In genomic region chr4:139530833-139531427, GRCh38 we compare ENCODE assay signal across 8 cellular contexts. TPM values are rescaled to one million over a fixed set of nuclear protein-coding genes. Genes with fewer than 3 reads are reported as not detected.
DNase-seq lines count a peak whose midpoint lies in the region; ATAC-seq, FAIRE-seq and TF ChIP-seq lines count a peak whose summit lies in the region.

No MANE protein-coding gene starts in this region.

- peaks cover 4 to 19% (median 10%) of the 10 kb centered on the region in 3 donors for H3K4me1 ChIP-seq in pancreas

- intact Hi-C loops in pancreas (cut with DNase I): no loop called here

- DNase-seq in COLO668 (lab: John Stamatoyannopoulos, UW; ENCODE audit: unreplicated experiment) (peak; percentile 44), NOMO-1 treated with dmso at 0.1 percent for 144 hours (lab: John Stamatoyannopoulos, UW; ENCODE audit: unreplicated experiment) (peak; percentile 11), foreskin fibroblast (peak in 1 of 2 donors; percentile 54), pancreas (peak in 4 of 6 donors; percentile 39 to 65 (median 48))
- peak; percentile 49 for DNase-seq in activated T-cell treated with anti-CD3 and anti-CD28 coated beads, Interleukin-2, amount 50 U/mL, for 4 hours

- H3K4me1 Mint-ChIP-seq in activated T-cell treated with anti-CD3 and anti-CD28 coated beads, Interleukin-2, amount 50 U/mL, for 4 hours (ENCODE audit: low read depth): peaks cover 13% of the 10 kb centered on the region

- H3K4me3 Mint-ChIP-seq in activated T-cell treated with anti-CD3 and anti-CD28 coated beads, Interleukin-2, amount 50 U/mL, for 4 hours: no peak overlapping the region

- H3K9me3 Mint-ChIP-seq in activated T-cell treated with anti-CD3 and anti-CD28 coated beads, Interleukin-2, amount 50 U/mL, for 4 hours: no peaks in the 10 kb centered on the region

- TF ChIP-seq CTCF in foreskin fibroblast (IDR thresholded peaks at IDR 0.05; ENCODE audit: low read depth, low read length) (peak; percentile 52), pancreas (IDR thresholded peaks at IDR 0.05) (peak; percentile 22 to 38 (median 36))

- FAIRE-seq in pancreas (lab: Jason Lieb, UNC): no peak

- no peaks in the 10 kb centered on the region for H3K27me3 ChIP-seq in pancreas

- H3K4me3 ChIP-seq in foreskin fibroblast (ENCODE audit: low read depth in 1 of 2, low read length in 2 of 2) (no peak overlapping the region), pancreas (no peak overlapping the region)

- 50 to 53% methylated on average over 6 of the region's 6 CpGs for WGBS in pancreas, 2 donors

- ATAC-seq in GM21529 (IDR thresholded peaks at IDR 0.05; ENCODE audit: unreplicated experiment): peak; percentile 64
- ATAC-seq in activated T-cell treated with anti-CD3 and anti-CD28 coated beads, Interleukin-2, amount 50 U/mL, for 4 hours: peak; percentile 58 to 66
- peak; percentile 61 to 88 (median 75) for ATAC-seq in pancreas
- no peak for ATAC-seq in GM21717 (IDR thresholded peaks at IDR 0.05; ENCODE audit: unreplicated experiment)
- ATAC-seq in HG03025 (IDR thresholded peaks at IDR 0.05; ENCODE audit: low FRiP score, unreplicated experiment): no peak

- H3K36me3 ChIP-seq in pancreas: peaks cover 0 to 9% (median 0%) of the 10 kb centered on the region in 3 donors

- peaks cover 10% of the 10 kb centered on the region for H3K36me3 Mint-ChIP-seq in activated T-cell treated with anti-CD3 and anti-CD28 coated beads, Interleukin-2, amount 50 U/mL, for 4 hours (ENCODE audit: insufficient read depth)

- H3K27ac ChIP-seq in pancreas: no peak overlapping the region

- no peaks in the 10 kb centered on the region for H3K9me3 ChIP-seq in pancreas

- H3K27me3 Mint-ChIP-seq in activated T-cell treated with anti-CD3 and anti-CD28 coated beads, Interleukin-2, amount 50 U/mL, for 4 hours (ENCODE audit: low read depth): no peaks in the 10 kb centered on the region

RNA-seq across cellular contexts. Expression of gene SETD7, which starts 25.1 kb away (rescaled TPM):
- 10 to 100 TPM; 11.1 to 16.6 (median 14.5) TPM for total RNA-seq in activated T-cell treated with anti-CD3 and anti-CD28 coated beads, Interleukin-2, amount 50 U/mL, for 4 hours
- total RNA-seq in pancreas: 10 to 100 TPM; 14.5 to 25.1 (median 18.3) TPM
- 1 to 10 TPM; 7.1 to 7.3 TPM for polyA plus RNA-seq in pancreas

Comparison
In these comparisons a context has a peak if more than half of its experiments do, and no peak if none do; other contexts are left out.
1. ATAC-seq: peak in GM21529 (single experiment), activated T-cell treated with anti-CD3 and anti-CD28 coated beads, Interleukin-2, amount 50 U/mL, for 4 hours (2 of 2) and pancreas (4 of 4); none in GM21717 (single experiment) and HG03025 (single experiment).